8 cellular contexts compared by ENCODE assay signal in genomic region chr2:174688079-174688478, GRCh38.
DNase-seq lines count a peak whose midpoint lies in the region; ATAC-seq and TF ChIP-seq lines count a peak whose summit lies in the region.

No MANE protein-coding gene starts in this region.

- TF ChIP-seq CTCF in H9 (conservative IDR thresholded peaks at IDR 0.05) (peak; percentile 37), left ventricle myocardium inferior (IDR thresholded peaks at IDR 0.05; ENCODE audit: borderline replicate concordance) (peak; percentile 56)

- peaks cover 11 to 16% of the 10 kb centered on the region in 2 experiments for H3K4me1 Mint-ChIP-seq in H9

- H3K4me3 ChIP-seq in left ventricle myocardium inferior, result no peak overlapping the region

- no peak overlapping the region for H3K56ac ChIP-seq in H9 (ENCODE audit: insufficient read length, low read depth, low read length)

- H3K9me3 ChIP-seq in H9 (ENCODE audit: control insufficient read depth, low read depth, low read length) (no peaks in the 10 kb centered on the region), left ventricle myocardium inferior (replicated peaks) (no peaks in the 10 kb centered on the region)

- H3K36me3 ChIP-seq in left ventricle myocardium inferior, result no peaks in the 10 kb centered on the region

- no peak overlapping the region for H2BK120ac ChIP-seq in H9 (ENCODE audit: low read depth, low read length, poor library complexity, severe bottlenecking)

- H3K27ac ChIP-seq in H9 (ENCODE audit: insufficient read length, low read depth, low read length) (no peak overlapping the region), left ventricle myocardium inferior (replicated peaks) (no peak overlapping the region)

- H4K91ac ChIP-seq in H9 (ENCODE audit: insufficient read length, low read depth, low read length), result no peak overlapping the region

- no peaks in the 10 kb centered on the region for H4K20me1 ChIP-seq in H9 (ENCODE audit: control insufficient read depth, insufficient read depth, insufficient read length)

- H4K5ac ChIP-seq in H9 (ENCODE audit: insufficient read length, low read depth, low read length), result no peak overlapping the region

- no peak overlapping the region for H3K9ac ChIP-seq in H9 (ENCODE audit: extremely low read depth, insufficient read length, low read length)

- H3T11ph ChIP-seq in H9 (ENCODE audit: low read length), result no peak overlapping the region

- H3K27me3 ChIP-seq in H9 (ENCODE audit: insufficient read depth, low read length) (peaks cover 2% of the 10 kb centered on the region; the same call in 1 of the 2 replicates), left ventricle myocardium inferior (ENCODE audit: low read depth) (no peaks in the 10 kb centered on the region)

- no peak overlapping the region for H3K14ac ChIP-seq in H9 (ENCODE audit: insufficient read depth, low read length)

- H3K36me3 Mint-ChIP-seq in H9 (ENCODE audit: insufficient read depth in 1 of 3, low read depth in 3 of 3), result no peaks in the 10 kb centered on the region

- H3K4me2 ChIP-seq in H9 (ENCODE audit: insufficient read depth, insufficient read length, low read length), result no peak overlapping the region

- no peak overlapping the region for H2AFZ ChIP-seq in H9 (ENCODE audit: low read length)

- peak; percentile 64 for DNase-seq in CD1c-positive myeloid dendritic cell (ENCODE audit: extremely low spot score)
- DNase-seq in H9, result no peak
- DNase-seq in SKM-1 (lab: John Stamatoyannopoulos, UW; ENCODE audit: unreplicated experiment), result peak; percentile 24
- DNase-seq in left ventricle myocardium inferior, result no peak
- no peak for DNase-seq in iPS-NIHi7 (ENCODE audit: extremely low spot score)
- no peak for DNase-seq in activated CD4-positive, alpha-beta T cell treated with anti-CD3 and anti-CD28 coated beads, Interleukin-2, amount 50 U/mL, for 4 hours
- no peak for DNase-seq in posterior cingulate gyrus

- H4K8ac ChIP-seq in H9 (replicated peaks; ENCODE audit: insufficient read length, low read depth, low read length), result no peak overlapping the region

- H2AK5ac ChIP-seq in H9 (ENCODE audit: insufficient read length, low read length), result no peak overlapping the region

- H3K4me1 ChIP-seq in H9 (ENCODE audit: insufficient read depth, low read length) (no peaks in the 10 kb centered on the region; the same call in 1 of the 2 replicates), left ventricle myocardium inferior (peaks cover 7% of the 10 kb centered on the region)

- intact Hi-C loops in left ventricle myocardium inferior (cut with micrococcal nuclease) (loop anchor here (10.0 kb wide), 1 partner anchor 223 kb away; no protein-coding TSS in a partner anchor), posterior cingulate gyrus (cut with DNase I) (loop anchor here (5.0 kb wide), 1 partner anchor 111 kb away; no protein-coding TSS in a partner anchor)

- peaks cover under 1 to 2% of the 10 kb centered on the region in 2 experiments; a peak in 3 of 5 replicates for H3K9me3 Mint-ChIP-seq in H9

- H3K23me2 ChIP-seq in H9 (ENCODE audit: insufficient read length, low read depth, low read length, poor library complexity, severe bottlenecking), result peaks cover 4% of the 10 kb centered on the region

- H2BK5ac ChIP-seq in H9 (ENCODE audit: insufficient read length, low read length), result no peak overlapping the region

- WGBS in H9 (ENCODE audit: extremely low coverage, insufficient read length, low lambda C conversion rate), result no CpG with 5 or more reads among the region's 2 CpGs

- no peak overlapping the region for H3K27ac Mint-ChIP-seq in H9

- H2BK15ac ChIP-seq in H9 (ENCODE audit: low read depth, low read length), result no peak overlapping the region

- peaks cover 25% of the 10 kb centered on the region for H3K27me3 Mint-ChIP-seq in H9 (ENCODE audit: low read depth)

- H2BK12ac ChIP-seq in H9 (ENCODE audit: insufficient read length, low read depth, low read length), result no peak overlapping the region

- ATAC-seq in GM21390 (IDR thresholded peaks at IDR 0.05; ENCODE audit: unreplicated experiment), result no peak

- no peak overlapping the region for H3K23ac ChIP-seq in H9 (ENCODE audit: insufficient read length, low read depth, low read length)

- no peaks in the 10 kb centered on the region for H3K79me1 ChIP-seq in H9 (ENCODE audit: insufficient read depth, low read depth, low read length, poor library complexity, severe bottlenecking)

- no peak overlapping the region for H3K18ac ChIP-seq in H9 (ENCODE audit: insufficient read length, low read depth, low read length)

- no peak overlapping the region for H2BK20ac ChIP-seq in H9 (ENCODE audit: low read depth, low read length, poor library complexity, severe bottlenecking)

- H3K79me2 ChIP-seq in H9 (ENCODE audit: insufficient read depth, low read length), result no peaks in the 10 kb centered on the region

- no peak overlapping the region for H3K4me3 Mint-ChIP-seq in H9

- H3K4ac ChIP-seq in H9 (ENCODE audit: low read depth, low read length), result no peak overlapping the region

Comparison
In these comparisons a context has a peak if more than half of its experiments do, and no peak if none do; other contexts are left out.
1. DNase-seq: peak in CD1c-positive myeloid dendritic cell (single experiment) and SKM-1 (single experiment); none in H9 (single experiment), left ventricle myocardium inferior (single experiment), iPS-NIHi7 (single experiment), activated CD4-positive, alpha-beta T cell treated with anti-CD3 and anti-CD28 coated beads, Interleukin-2, amount 50 U/mL, for 4 hours (0 of 2) and posterior cingulate gyrus (0 of 10).